In genomic region chr16:83826146-83826913, GRCh38 we compare ENCODE assay signal across 7 cellular contexts. TPM values are rescaled to one million over a fixed set of nuclear protein-coding genes. Genes with fewer than 3 reads are reported as not detected.
DNase-seq lines count a peak whose midpoint lies in the region; ATAC-seq and TF ChIP-seq lines count a peak whose summit lies in the region.

No MANE protein-coding gene starts in this region.

- peaks cover 2% of the 10 kb centered on the region for H3K27me3 Mint-ChIP-seq in activated CD8-positive, alpha-beta T cell treated with anti-CD3 and anti-CD28 coated beads, Interleukin-2, amount 10 ng/mL, durations not matched to agents 7 days and 5 days (ENCODE audit: low read depth)
- peaks cover 9 to 36% of the 10 kb centered on the region in 2 donors for H3K27me3 Mint-ChIP-seq in effector memory CD8-positive, alpha-beta T cell

- peaks cover 8% of the 10 kb centered on the region for H3K4me1 ChIP-seq in mesenchymal stem cell (ENCODE audit: control insufficient read depth, insufficient read depth, low read depth, low read length)

- H4K8ac ChIP-seq in mesenchymal stem cell (ENCODE audit: low read length): peak overlapping the region; percentile 27

- H3K27me3 ChIP-seq in mesenchymal stem cell (ENCODE audit: control insufficient read depth in 1 of 2, insufficient read depth in 1 of 2, low read length in 2 of 2): peaks cover 0 to 38% of the 10 kb centered on the region in 2 experiments

- no peak overlapping the region for H2BK120ac ChIP-seq in mesenchymal stem cell (ENCODE audit: low read depth, low read length)

- H3K27ac ChIP-seq in mesenchymal stem cell (ENCODE audit: low read length, poor library complexity, severe bottlenecking): no peak overlapping the region

- H3K9ac ChIP-seq in mesenchymal stem cell (ENCODE audit: low read length): peak overlapping the region; percentile 53

- H3K4me1 Mint-ChIP-seq in activated CD8-positive, alpha-beta T cell treated with anti-CD3 and anti-CD28 coated beads, Interleukin-2, amount 10 ng/mL, durations not matched to agents 7 days and 5 days (ENCODE audit: low read depth): no peaks in the 10 kb centered on the region
- H3K4me1 Mint-ChIP-seq in effector memory CD8-positive, alpha-beta T cell (ENCODE audit: low read depth in 2 of 2): peaks cover 3 to 4% of the 10 kb centered on the region in 2 donors

- H3K4ac ChIP-seq in mesenchymal stem cell (ENCODE audit: low read depth in 1 of 2, low read length in 2 of 2): no peak overlapping the region

- no peak overlapping the region for H3K4me3 Mint-ChIP-seq in activated CD8-positive, alpha-beta T cell treated with anti-CD3 and anti-CD28 coated beads, Interleukin-2, amount 10 ng/mL, durations not matched to agents 7 days and 5 days
- H3K4me3 Mint-ChIP-seq in effector memory CD8-positive, alpha-beta T cell: no peak overlapping the region

- POLR2A ChIA-PET in activated CD8-positive, alpha-beta T cell treated with anti-CD3 and anti-CD28 coated beads, Interleukin-2, amount 10 ng/mL, durations not matched to agents 7 days and 5 days (lab: Charles Lee): interaction anchor here (0.6 kb wide), 1 partner anchor 38 kb away, joined by 3 read pairs; no protein-coding TSS in a partner anchor

- H3K9me3 Mint-ChIP-seq in activated CD8-positive, alpha-beta T cell treated with anti-CD3 and anti-CD28 coated beads, Interleukin-2, amount 10 ng/mL, durations not matched to agents 7 days and 5 days (ENCODE audit: insufficient read depth): no peaks in the 10 kb centered on the region
- H3K9me3 Mint-ChIP-seq in effector memory CD8-positive, alpha-beta T cell: no peaks in the 10 kb centered on the region

- no peak overlapping the region for H3K27ac Mint-ChIP-seq in activated CD8-positive, alpha-beta T cell treated with anti-CD3 and anti-CD28 coated beads, Interleukin-2, amount 10 ng/mL, durations not matched to agents 7 days and 5 days
- no peak overlapping the region for H3K27ac Mint-ChIP-seq in effector memory CD8-positive, alpha-beta T cell

- peak overlapping the region in 1 of 2 experiments; percentile 65 for H2BK12ac ChIP-seq in mesenchymal stem cell (ENCODE audit: low read length in 2 of 2)

- H2BK15ac ChIP-seq in mesenchymal stem cell (ENCODE audit: low read depth, poor library complexity, severe bottlenecking): no peak overlapping the region

- peak; percentile 50 for DNase-seq in NCI-H774 (lab: John Stamatoyannopoulos, UW)
- DNase-seq in activated CD8-positive, alpha-beta T cell treated with anti-CD3 and anti-CD28 coated beads, Interleukin-2, amount 10 ng/mL, durations not matched to agents 7 days and 5 days: peak; percentile 85
- DNase-seq in effector memory CD8-positive, alpha-beta T cell: peak; percentile 77 to 84 (median 78)
- peak; percentile 73 for DNase-seq in mesenchymal stem cell
- peak; percentile 79 for DNase-seq in stimulated activated CD8-positive, alpha-beta memory T cell treated with anti-CD3 and anti-CD28 coated beads, Interleukin-15, amount 100 ng/mL, for 24 hours (ENCODE audit: low read depth)

- peak overlapping the region; percentile 24 for H3K4me2 ChIP-seq in mesenchymal stem cell (ENCODE audit: low read length, poor library complexity, severe bottlenecking)

- WGBS in mesenchymal stem cell: 43% methylated on average over 21 of the region's 21 CpGs

- H2AK5ac ChIP-seq in mesenchymal stem cell (ENCODE audit: low read length, severe bottlenecking): no peak overlapping the region

- peak; percentile 89 for TF ChIP-seq CTCF in GM12874 (IDR thresholded peaks at IDR 0.05; ENCODE audit: insufficient read depth, low read depth, low read length)

- peak; percentile 74 for ATAC-seq in HG02885 (IDR thresholded peaks at IDR 0.05; ENCODE audit: poor library complexity, unreplicated experiment)
- peak; percentile 95 for ATAC-seq in activated CD8-positive, alpha-beta T cell treated with anti-CD3 and anti-CD28 coated beads, Interleukin-2, amount 10 ng/mL, durations not matched to agents 7 days and 5 days
- ATAC-seq in effector memory CD8-positive, alpha-beta T cell (replicated peaks): peak; percentile 97

- CTCF ChIA-PET in activated CD8-positive, alpha-beta T cell treated with anti-CD3 and anti-CD28 coated beads, Interleukin-2, amount 10 ng/mL, durations not matched to agents 7 days and 5 days (lab: Charles Lee): interaction anchor here (0.7 to 2.0 kb wide), 16 partner anchors 10 to 361 kb away, joined by 3 to 7 read pairs (median 4); partner anchors contain the start of genes MLYCD and TAF1C

- no peaks in the 10 kb centered on the region for H3K36me3 Mint-ChIP-seq in activated CD8-positive, alpha-beta T cell treated with anti-CD3 and anti-CD28 coated beads, Interleukin-2, amount 10 ng/mL, durations not matched to agents 7 days and 5 days (ENCODE audit: low read depth)
- no peaks in the 10 kb centered on the region for H3K36me3 Mint-ChIP-seq in effector memory CD8-positive, alpha-beta T cell (ENCODE audit: insufficient read depth)

- no peaks in the 10 kb centered on the region for H3K79me1 ChIP-seq in mesenchymal stem cell (replicated peaks; ENCODE audit: low read length, poor library complexity, severe bottlenecking)

- H3K36me3 ChIP-seq in mesenchymal stem cell (ENCODE audit: control insufficient read depth in 1 of 2, insufficient read depth in 2 of 2, low read depth in 1 of 2, low read length in 2 of 2): no peaks in the 10 kb centered on the region

- no peak overlapping the region for H3K18ac ChIP-seq in mesenchymal stem cell (ENCODE audit: low read depth in 1 of 2, low read length in 2 of 2)

- H3K9me3 ChIP-seq in mesenchymal stem cell (ENCODE audit: control insufficient read depth, low read length): no peaks in the 10 kb centered on the region

- H3K4me3 ChIP-seq in mesenchymal stem cell (ENCODE audit: insufficient read depth in 1 of 2, low read depth in 1 of 2, low read length in 2 of 2): no peak overlapping the region

- peak overlapping the region; percentile 39 for H2AFZ ChIP-seq in mesenchymal stem cell (ENCODE audit: low read depth, low read length)

- H2BK5ac ChIP-seq in mesenchymal stem cell (ENCODE audit: low read depth, low read length, poor library complexity, severe bottlenecking): no peak overlapping the region

- no peak overlapping the region for H4K91ac ChIP-seq in mesenchymal stem cell (ENCODE audit: low read length)

- H3K14ac ChIP-seq in mesenchymal stem cell (ENCODE audit: low read length in 2 of 2): no peak overlapping the region

- H3K23ac ChIP-seq in mesenchymal stem cell (ENCODE audit: low read length in 2 of 2): no peak overlapping the region

RNA-seq across cellular contexts. Expression of gene HSBP1, which starts 18.6 kb away (rescaled TPM):
- 10 to 100 TPM; 64.8 to 72.9 TPM for total RNA-seq in activated CD8-positive, alpha-beta T cell treated with anti-CD3 and anti-CD28 coated beads, Interleukin-2, amount 10 ng/mL, durations not matched to agents 7 days and 5 days
- 183 TPM for polyA plus RNA-seq in mesenchymal stem cell (2013, experiment 1 of 2)
- 189 TPM for polyA plus RNA-seq in mesenchymal stem cell (2013, experiment 2 of 2)
